ENCODE assay signal across 26 cellular contexts in genomic region chr9:33489070-33489469, GRCh38. TPM values are rescaled to one million over a fixed set of nuclear protein-coding genes. Genes with fewer than 3 reads are reported as not detected.
DNase-seq lines count a peak whose midpoint lies in the region; ATAC-seq and TF ChIP-seq lines count a peak whose summit lies in the region.
"Had no signal": no experiment of that assay in that cellular context is flagged by ENCODE, and none has a peak within 500 bp of the region (broad histone marks: within the 10 kb centered on the region; RNA-seq: fewer than 3 reads in every experiment).

No MANE protein-coding gene starts in this region.

- no peak overlapping the region for H3K27ac ChIP-seq in GM23248
- H3K27ac ChIP-seq: cardiac muscle cell, dorsolateral prefrontal cortex, gastroesophageal sphincter, KMS-11, spleen had no signal

- H3K4me3 Mint-ChIP-seq in progenitor cell of endocrine pancreas (ENCODE audit: low read depth), result no peak overlapping the region
- H3K4me3 Mint-ChIP-seq: activated CD4-positive, alpha-beta memory T cell treated with anti-CD3 and anti-CD28 coated beads, Interleukin-2, amount 10 ng/mL, durations not matched to agents 7 days and 5 days; H9 had no signal

- no peaks in the 10 kb centered on the region for H4K20me1 ChIP-seq in GM23248 (ENCODE audit: insufficient read depth)

- in situ Hi-C loops in GM23248 (cut with MboI), result no loop called here

- no peaks in the 10 kb centered on the region for H3K9me2 ChIP-seq in GM23248 (ENCODE audit: insufficient read depth)

- H3K36me3 ChIP-seq in GM23248 (ENCODE audit: low read depth), result no peaks in the 10 kb centered on the region
- H3K36me3 ChIP-seq: cardiac muscle cell, gastroesophageal sphincter, spleen had no signal

- peak overlapping the region; percentile 46 for H3K4me2 ChIP-seq in GM23248 (ENCODE audit: unreplicated experiment)
- H3K4me2 ChIP-seq: KMS-11 had no signal

- no peaks in the 10 kb centered on the region for H3K27me3 ChIP-seq in GM23248 (replicated peaks; ENCODE audit: insufficient read depth)
- H3K27me3 ChIP-seq: cardiac muscle cell, dorsolateral prefrontal cortex, gastroesophageal sphincter, spleen had no signal

- peaks cover 22% of the 10 kb centered on the region for H3F3A ChIP-seq in GM23248 (ENCODE audit: insufficient read depth)

- H3K9me3 Mint-ChIP-seq in activated naive CD4-positive, alpha-beta T cell treated with anti-CD3 and anti-CD28 coated beads, Interleukin-2, amount 50 U/mL, for 72 hours, result no peaks in the 10 kb centered on the region
- H3K9me3 Mint-ChIP-seq in progenitor cell of endocrine pancreas (ENCODE audit: low read depth), result no peaks in the 10 kb centered on the region
- H3K9me3 Mint-ChIP-seq: activated CD4-positive, alpha-beta memory T cell treated with anti-CD3 and anti-CD28 coated beads, Interleukin-2, amount 10 ng/mL, durations not matched to agents 7 days and 5 days; H9 had no signal

- H3K4me3 ChIP-seq in GM23248 (peak overlapping the region; percentile 0; the same call in 1 of the 2 replicates), foreskin fibroblast (ENCODE audit: low read depth in 1 of 2, low read length in 2 of 2) (no peak overlapping the region)
- H3K4me3 ChIP-seq: cardiac muscle cell, dorsolateral prefrontal cortex, gastroesophageal sphincter, spleen had no signal

- H3K27me3 Mint-ChIP-seq in progenitor cell of endocrine pancreas, result no peaks in the 10 kb centered on the region

- H2AFZ ChIP-seq in GM23248, result no peak overlapping the region; the same call in 1 of the 2 replicates

- no peak for ATAC-seq in activated naive CD4-positive, alpha-beta T cell treated with anti-CD3 and anti-CD28 coated beads, Interleukin-2, amount 50 U/mL, for 72 hours
- ATAC-seq: activated CD4-positive, CD25-positive, alpha-beta regulatory T cell treated with anti-CD3 and anti-CD28 coated beads, Interleukin-2, amount 50 U/mL, for 24 hours; gastroesophageal sphincter had no signal

- H3K79me2 ChIP-seq in GM23248 (ENCODE audit: insufficient read depth), result no peaks in the 10 kb centered on the region

- WGBS in GM23248 (ENCODE audit: low coverage in 1 of 2, low lambda C conversion rate in 2 of 2, missing lambda C conversion rate in 2 of 2), 2 experiments, result 3 to 6% methylated on average over 2 of the region's 2 CpGs

- H3K9me3 ChIP-seq in GM23248 (ENCODE audit: low read depth), result no peaks in the 10 kb centered on the region
- H3K9me3 ChIP-seq: gastroesophageal sphincter, spleen had no signal

- DNase-seq in GM23248 (peak; percentile 68), astrocyte of the hippocampus (ENCODE audit: low read depth, low spot score) (peak; percentile 74), foreskin fibroblast (peak; percentile 65 to 86), NCI-H1092 (lab: John Stamatoyannopoulos, UW) (no peak), medulla oblongata (ENCODE audit: extremely low spot score) (no peak), progenitor cell of endocrine pancreas (ENCODE audit: low spot score, unreplicated experiment) (no peak)
- DNase-seq in activated naive CD4-positive, alpha-beta T cell treated with anti-CD3 and anti-CD28 coated beads, Interleukin-2, amount 50 U/mL, for 72 hours (ENCODE audit: low spot score in 2 of 2), result no peak
- DNase-seq: activated CD4-positive, alpha-beta memory T cell treated with anti-CD3 and anti-CD28 coated beads, Interleukin-2, amount 10 ng/mL, durations not matched to agents 7 days and 5 days; activated effector memory CD4-positive, alpha-beta T cell treated with anti-CD3 and anti-CD28 coated beads, Interleukin-2, amount 50 U/mL, for 16 hours; C1 segment of cervical spinal cord; Calu3; dorsolateral prefrontal cortex; H9; mammary epithelial cell; NCI-H187 treated with DMSO at 0.1 percent for 48 hours; NCI-H2227 treated with DMSO at 0.1 percent for 48 hours; NCI-H774; retina; spleen; stimulated activated CD4-positive, alpha-beta T cell treated with anti-CD3 and anti-CD28 coated beads, Interleukin-4, amount 100 ng/mL, for 24 hours; stimulated activated naive CD4-positive, alpha-beta T cell treated with Interleukin-2 at 50 U/mL for 16 hours had no signal

- H3K9ac ChIP-seq in GM23248, result no peak overlapping the region
- H3K9ac ChIP-seq: KMS-11 had no signal

- TF ChIP-seq CTCF in foreskin fibroblast (IDR thresholded peaks at IDR 0.05; ENCODE audit: low read depth, low read length) (no peak), progenitor cell of endocrine pancreas (IDR thresholded peaks at IDR 0.05; ENCODE audit: unreplicated experiment) (no peak)

- peaks cover 19% of the 10 kb centered on the region for H3K4me1 ChIP-seq in GM23248 (ENCODE audit: insufficient read depth)
- H3K4me1 ChIP-seq: gastroesophageal sphincter, spleen had no signal

- H3K4me1 Mint-ChIP-seq in progenitor cell of endocrine pancreas (ENCODE audit: low read depth), result peaks cover 5% of the 10 kb centered on the region
- H3K4me1 Mint-ChIP-seq: activated CD4-positive, alpha-beta memory T cell treated with anti-CD3 and anti-CD28 coated beads, Interleukin-2, amount 10 ng/mL, durations not matched to agents 7 days and 5 days had no signal

- no peaks in the 10 kb centered on the region for H3K36me3 Mint-ChIP-seq in activated naive CD4-positive, alpha-beta T cell treated with anti-CD3 and anti-CD28 coated beads, Interleukin-2, amount 50 U/mL, for 72 hours
- no peaks in the 10 kb centered on the region for H3K36me3 Mint-ChIP-seq in progenitor cell of endocrine pancreas (ENCODE audit: insufficient read depth)

- no peak overlapping the region for H3K27ac Mint-ChIP-seq in activated naive CD4-positive, alpha-beta T cell treated with anti-CD3 and anti-CD28 coated beads, Interleukin-2, amount 50 U/mL, for 72 hours
- no peak overlapping the region for H3K27ac Mint-ChIP-seq in progenitor cell of endocrine pancreas
- H3K27ac Mint-ChIP-seq: activated CD4-positive, alpha-beta memory T cell treated with anti-CD3 and anti-CD28 coated beads, Interleukin-2, amount 10 ng/mL, durations not matched to agents 7 days and 5 days; H9 had no signal

RNA-seq across cellular contexts. Expression of gene NOL6, which starts 15.3 kb away (rescaled TPM):
- total RNA-seq in GM23248 (2014; rRNA removed; shearing (Covaris generic)), result 27.9 and 31.2 TPM in 2 replicates
- 18.0 and 19.4 TPM in 2 replicates for polyA plus RNA-seq in GM23248 (2016; fragmentation: Nextera tagmentation; extraction: Ambion mirVana)
- 10 to 100 TPM; 34.2 to 40.2 TPM for total RNA-seq in activated naive CD4-positive, alpha-beta T cell treated with anti-CD3 and anti-CD28 coated beads, Interleukin-2, amount 50 U/mL, for 72 hours
- 29.6 and 32.7 TPM in 2 replicates for total RNA-seq in progenitor cell of endocrine pancreas

RNA-seq across cellular contexts. Expression of gene ANKRD18B, which starts 35.0 kb away (rescaled TPM):
- total RNA-seq in GM23248 (2014; rRNA removed; shearing (Covaris generic)), result 0.11 TPM in 1 of 2 replicates, not detected in the other
- polyA plus RNA-seq in GM23248 (2016; fragmentation: Nextera tagmentation; extraction: Ambion mirVana), result 0.49 and 0.74 TPM in 2 replicates
- total RNA-seq in activated naive CD4-positive, alpha-beta T cell treated with anti-CD3 and anti-CD28 coated beads, Interleukin-2, amount 50 U/mL, for 72 hours, result 1 to 10 TPM in 1 of 2 donors, under 1 TPM in 1; 0.48 to 3.5 TPM
- 2.3 and 2.9 TPM in 2 replicates for total RNA-seq in progenitor cell of endocrine pancreas
- total RNA-seq: HT-29 had no signal

RNA-seq across cellular contexts. Expression of gene AQP3, which starts 41.7 kb away (rescaled TPM):
- total RNA-seq in GM23248 (2014; rRNA removed; shearing (Covaris generic)), result not detected in 2 replicates
- polyA plus RNA-seq in GM23248 (2016; fragmentation: Nextera tagmentation; extraction: Ambion mirVana), result 0.19 and 0.29 TPM in 2 replicates
- total RNA-seq in activated naive CD4-positive, alpha-beta T cell treated with anti-CD3 and anti-CD28 coated beads, Interleukin-2, amount 50 U/mL, for 72 hours, result 10 to 100 TPM in 1 of 2 donors, 1 to 10 TPM in 1; 3.8 to 36.8 TPM
- 6.3 and 6.9 TPM in 2 replicates for total RNA-seq in progenitor cell of endocrine pancreas

Comparison
In these comparisons a context has a peak if more than half of its experiments do, and no peak if none do; other contexts are left out.
1. DNase-seq: peak in GM23248 (single experiment), astrocyte of the hippocampus (single experiment) and foreskin fibroblast (2 of 2); none in NCI-H1092 (single experiment), activated naive CD4-positive, alpha-beta T cell treated with anti-CD3 and anti-CD28 coated beads, Interleukin-2, amount 50 U/mL, for 72 hours (0 of 2), medulla oblongata (single experiment) and progenitor cell of endocrine pancreas (single experiment).